Comparison of ENCODE assay signal across 17 cellular contexts in genomic region chr7:47715631-47716068, GRCh38.
DNase-seq lines count a peak whose midpoint lies in the region; ATAC-seq and TF ChIP-seq lines count a peak whose summit lies in the region.
"Had no signal": no experiment of that assay in that cellular context is flagged by ENCODE, and none has a peak within 500 bp of the region (broad histone marks: within the 10 kb centered on the region; RNA-seq: fewer than 3 reads in every experiment).

No MANE protein-coding gene starts in this region.

- ATAC-seq in GM18870 (IDR thresholded peaks at IDR 0.05; ENCODE audit: unreplicated experiment) (peak; percentile 12), HG02571 (IDR thresholded peaks at IDR 0.05; ENCODE audit: unreplicated experiment) (peak; percentile 14), HG03280 (IDR thresholded peaks at IDR 0.05; ENCODE audit: unreplicated experiment) (peak; percentile 16), lower lobe of right lung (no peak)
- ATAC-seq: activated naive CD4-positive, alpha-beta T cell treated with anti-CD3 and anti-CD28 coated beads, Interleukin-2, amount 50 U/mL, for 72 hours; naive thymus-derived CD4-positive, alpha-beta T cell had no signal

- intact Hi-C loops in lower lobe of right lung (cut with DNase I), result no loop called here

- TF ChIP-seq RAD21 in liver (IDR thresholded peaks at IDR 0.05), result peak; percentile 55 to 61

- peaks cover 0 to 6% (median 4%) of the 10 kb centered on the region in 4 donors for H3K4me1 ChIP-seq in liver (ENCODE audit: control insufficient read depth in 4 of 4, insufficient read depth in 4 of 4, low read length in 3 of 4)
- peaks cover 9% of the 10 kb centered on the region for H3K4me1 ChIP-seq in lower lobe of right lung
- H3K4me1 ChIP-seq: suprapubic skin had no signal

- H3K27ac ChIP-seq in liver (ENCODE audit: low read depth in 1 of 2, low read length in 2 of 2) (peak overlapping the region; percentile 23 to 25), lower lobe of right lung (no peak overlapping the region)
- H3K27ac ChIP-seq: breast epithelium, suprapubic skin had no signal

- H3K27me3 ChIP-seq in liver (ENCODE audit: control insufficient read depth in 4 of 4, insufficient read depth in 4 of 4, low read length in 3 of 4), result no peaks in the 10 kb centered on the region
- no peaks in the 10 kb centered on the region for H3K27me3 ChIP-seq in lower lobe of right lung (ENCODE audit: low read depth)
- H3K27me3 ChIP-seq: breast epithelium, suprapubic skin had no signal

- H3K36me3 ChIP-seq in liver (ENCODE audit: control insufficient read depth in 4 of 4, insufficient read depth in 3 of 4, low read depth in 1 of 4, low read length in 3 of 4) (no peaks in the 10 kb centered on the region), lower lobe of right lung (no peaks in the 10 kb centered on the region)
- H3K36me3 ChIP-seq: breast epithelium, suprapubic skin had no signal

- H3K9me3 ChIP-seq in liver (ENCODE audit: control insufficient read depth in 4 of 4, low read length in 3 of 4), result no peaks in the 10 kb centered on the region
- H3K9me3 ChIP-seq in lower lobe of right lung, result no peaks in the 10 kb centered on the region
- H3K9me3 ChIP-seq: breast epithelium, suprapubic skin had no signal

- no peak for TF ChIP-seq CTCF in liver (IDR thresholded peaks at IDR 0.05; ENCODE audit: low read depth, low read length, missing input control)
- TF ChIP-seq CTCF in lower lobe of right lung (IDR thresholded peaks at IDR 0.05), result no peak

- no peak for DNase-seq in KG1 (lab: John Stamatoyannopoulos, UW)
- DNase-seq in mucosa of gallbladder (ENCODE audit: low spot score), result no peak
- DNase-seq in lower lobe of right lung, result no peak
- DNase-seq in SW 1271 (lab: John Stamatoyannopoulos, UW), result no peak
- DNase-seq: DMS153; effector memory CD4-positive, alpha-beta T cell; naive thymus-derived CD4-positive, alpha-beta T cell; NCI-H187; NCI-H526 treated with DMSO at 0.1 percent for 48 hours; T-helper 1 cell had no signal

- H3K9ac ChIP-seq in liver (ENCODE audit: low read depth in 1 of 2, low read length in 2 of 2), result no peak overlapping the region

- 59% methylated on average over 5 of the region's 5 CpGs for WGBS in liver

- H3K4me3 ChIP-seq in liver (ENCODE audit: low read depth in 1 of 3, low read length in 3 of 3) (no peak overlapping the region), lower lobe of right lung (no peak overlapping the region)
- H3K4me3 ChIP-seq: breast epithelium, suprapubic skin had no signal

TF ChIP-seq in liver, 16 proteins besides CTCF, POLR2A, EP300 and RAD21:
- peak in 1 of 2 donors; percentile 23 for TF ChIP-seq EGR1 (IDR thresholded peaks at IDR 0.05; ENCODE audit: low read depth in 2 of 2)
- TF ChIP-seq RXRA (IDR thresholded peaks at IDR 0.05), result peak; percentile 73 to 84
- peak; percentile 98 for TF ChIP-seq FOXA2 (IDR thresholded peaks at IDR 0.05)
- peak; percentile 68 for TF ChIP-seq YY1 (IDR thresholded peaks at IDR 0.05)
- TF ChIP-seq REST (IDR thresholded peaks at IDR 0.05), result peak; percentile 63
- TF ChIP-seq SP1 (IDR thresholded peaks at IDR 0.05), result peak; percentile 97
- TF ChIP-seq GABPA (IDR thresholded peaks at IDR 0.05 in 1 of 2, conservative IDR thresholded peaks at IDR 0.05 in 1 of 2), result no peak
- peak; percentile 99 to 100 for TF ChIP-seq HNF4A (conservative IDR thresholded peaks at IDR 0.05)
- TF ChIP-seq TAF1 (conservative IDR thresholded peaks at IDR 0.05), result no peak
- no peak for TF ChIP-seq ZBTB33 (IDR thresholded peaks at IDR 0.05)
- TF ChIP-seq MAX (IDR thresholded peaks at IDR 0.05), result peak; percentile 20
- peak in 1 of 2 donors; percentile 66 for TF ChIP-seq JUND (IDR thresholded peaks at IDR 0.05)
- no peak for TF ChIP-seq ATF3 (IDR thresholded peaks at IDR 0.05)
- peak; percentile 86 for TF ChIP-seq HNF4G (IDR thresholded peaks at IDR 0.05)
- TF ChIP-seq FOXA1 (IDR thresholded peaks at IDR 0.05), result peak; percentile 93

Comparison
In these comparisons a context has a peak if more than half of its experiments do, and no peak if none do; other contexts are left out.
1. ATAC-seq: peak in GM18870 (single experiment), HG02571 (single experiment) and HG03280 (single experiment); none in lower lobe of right lung (0 of 2).